In genomic region chr1:213249395-213249794, GRCh38 we compare ENCODE assay signal across 29 cellular contexts.
"Had no signal": no experiment of that assay in that cellular context is flagged by ENCODE, and none has a peak within 500 bp of the region (broad histone marks: within the 10 kb centered on the region; RNA-seq: fewer than 3 reads in every experiment).

No MANE protein-coding gene starts in this region.

- H3K9me3 ChIP-seq: colonic mucosa, esophagus muscularis mucosa, esophagus squamous epithelium, gastrocnemius medialis, gastroesophageal sphincter, heart left ventricle, heart right ventricle had no signal

- H3K36me3 ChIP-seq: colonic mucosa, esophagus squamous epithelium had no signal

- H3K9me3 Mint-ChIP-seq: dendritic cell treated with granulocyte-macrophage colony-stimulating factor and Interleukin-4, amounts not matched to agents 40 ng/mL and 50 ng/mL, for 4 days; effector memory CD8-positive, alpha-beta T cell; endodermal cell had no signal

- H3K27ac Mint-ChIP-seq: dendritic cell treated with granulocyte-macrophage colony-stimulating factor and Interleukin-4, amounts not matched to agents 40 ng/mL and 50 ng/mL, for 4 days; effector memory CD8-positive, alpha-beta T cell; endodermal cell had no signal

- H3K27ac ChIP-seq: colonic mucosa, coronary artery, dorsolateral prefrontal cortex, epithelial cell of prostate, esophagus muscularis mucosa, esophagus squamous epithelium, foreskin keratinocyte, gastrocnemius medialis, gastroesophageal sphincter, heart left ventricle, heart right ventricle had no signal

- FAIRE-seq: colon, endometrium, endothelial cell of umbilical vein, frontal cortex had no signal

- ATAC-seq: effector memory CD8-positive, alpha-beta T cell; esophagus mucosa; foreskin keratinocyte; gastrocnemius medialis; gastroesophageal sphincter; heart left ventricle; heart right ventricle had no signal

- H3K4me3 Mint-ChIP-seq: dendritic cell treated with granulocyte-macrophage colony-stimulating factor and Interleukin-4, amounts not matched to agents 40 ng/mL and 50 ng/mL, for 4 days; effector memory CD8-positive, alpha-beta T cell; endodermal cell had no signal

- H3K4me1 ChIP-seq: colonic mucosa, esophagus muscularis mucosa, esophagus squamous epithelium, foreskin keratinocyte, gastrocnemius medialis, gastroesophageal sphincter, heart left ventricle, heart right ventricle had no signal

- H3K4me3 ChIP-seq: colonic mucosa, coronary artery, dorsolateral prefrontal cortex, esophagus muscularis mucosa, esophagus squamous epithelium, gastrocnemius medialis, gastroesophageal sphincter, heart left ventricle, heart right ventricle had no signal

- H3K27me3 Mint-ChIP-seq: dendritic cell treated with granulocyte-macrophage colony-stimulating factor and Interleukin-4, amounts not matched to agents 40 ng/mL and 50 ng/mL, for 4 days; effector memory CD8-positive, alpha-beta T cell had no signal

- H3K27me3 ChIP-seq: colonic mucosa, dorsolateral prefrontal cortex, esophagus muscularis mucosa, esophagus squamous epithelium, foreskin keratinocyte, gastrocnemius medialis, gastroesophageal sphincter, heart left ventricle, heart right ventricle had no signal

- DNase-seq: colonic mucosa; cortex of kidney; dermis blood vessel endothelial cell; dorsolateral prefrontal cortex; effector CD4-positive, alpha-beta T cell; effector CD8-positive, alpha-beta T cell; effector memory CD4-positive, alpha-beta T cell; effector memory CD8-positive, alpha-beta T cell; endodermal cell; erythroblast; esophagus squamous epithelium; foreskin fibroblast; foreskin keratinocyte; foreskin melanocyte; gastrocnemius medialis; glutamatergic neuron; head of caudate nucleus; heart left ventricle; heart right ventricle had no signal
